9 cellular contexts compared by ENCODE assay signal in the genomic region with DNA sequence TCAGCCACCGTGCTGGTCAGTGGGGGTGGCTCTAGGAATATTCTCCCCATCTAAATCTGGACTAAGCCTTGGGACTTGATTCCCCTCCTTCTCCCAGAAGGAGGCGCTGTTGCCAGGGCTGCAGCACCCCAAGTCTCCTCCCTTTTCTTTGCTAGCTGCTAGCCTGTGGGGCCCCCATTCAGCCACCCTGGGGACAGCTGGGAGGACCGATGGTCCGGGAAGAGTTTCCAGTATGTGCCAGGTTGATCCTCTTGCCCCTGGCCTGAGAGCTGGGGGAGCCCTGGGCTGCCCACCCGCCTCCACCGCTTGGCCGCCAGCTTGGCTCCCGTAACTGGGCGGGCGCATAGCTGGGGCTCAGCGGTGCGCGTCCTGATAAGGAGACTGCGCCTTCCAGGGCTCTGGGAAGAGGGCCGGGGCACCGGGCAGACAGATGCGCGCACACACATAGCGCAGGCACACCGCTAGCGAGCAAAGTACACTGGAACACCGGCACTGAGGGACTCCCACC. TPM values are rescaled to one million over a fixed set of nuclear protein-coding genes. Genes with fewer than 3 reads are reported as not detected.
DNase-seq lines count a peak whose midpoint lies in the region; ATAC-seq and TF ChIP-seq lines count a peak whose summit lies in the region.
"Had no signal": no experiment of that assay in that cellular context is flagged by ENCODE, and none has a peak within 500 bp of the region (broad histone marks: within the 10 kb centered on the region; RNA-seq: fewer than 3 reads in every experiment).

No MANE protein-coding gene starts in this region.

- no peak overlapping the region for H3K27ac Mint-ChIP-seq in WTC11

- H3K4me2 ChIP-seq in GM23248 (ENCODE audit: unreplicated experiment): peak overlapping the region; percentile 80
- H3K4me2 ChIP-seq in hepatocyte: peak overlapping the region; percentile 85

- H3F3A ChIP-seq in GM23248 (ENCODE audit: insufficient read depth): 0 out of 2 replicates have a peak, but pooled peaks cover 26% of the 10 kb centered on the region

- peaks cover 38% of the 10 kb centered on the region for H3K4me1 ChIP-seq in GM23248 (ENCODE audit: insufficient read depth)
- peaks cover 48% of the 10 kb centered on the region for H3K4me1 ChIP-seq in hepatocyte (ENCODE audit: insufficient read depth)
- H3K4me1 ChIP-seq in subcutaneous abdominal adipose tissue (ENCODE audit: control insufficient read depth in 5 of 5, insufficient read depth in 5 of 5, low read length in 5 of 5): peaks cover 3 to 75% (median 73%) of the 10 kb centered on the region in 5 donors

- in situ Hi-C loops in GM23248 (cut with MboI): no loop called here

- H4K20me1 ChIP-seq in GM23248 (ENCODE audit: insufficient read depth): no peaks in the 10 kb centered on the region
- peaks cover 54% of the 10 kb centered on the region for H4K20me1 ChIP-seq in hepatocyte (ENCODE audit: insufficient read depth, poor library complexity, severe bottlenecking)

- H3K9me3 ChIP-seq in GM23248 (ENCODE audit: low read depth): no peaks in the 10 kb centered on the region
- no peaks in the 10 kb centered on the region for H3K9me3 ChIP-seq in hepatocyte (ENCODE audit: low read depth)
- no peaks in the 10 kb centered on the region for H3K9me3 ChIP-seq in subcutaneous abdominal adipose tissue (ENCODE audit: control insufficient read depth in 5 of 5, low read length in 5 of 5)

- no peaks in the 10 kb centered on the region for H3K9me3 Mint-ChIP-seq in WTC11
- H3K9me3 Mint-ChIP-seq in activated T-cell treated with anti-CD3 and anti-CD28 coated beads, Interleukin-2, amount 50 U/mL, for 4 hours: no peaks in the 10 kb centered on the region

- H3K27ac ChIP-seq in GM23248: peak overlapping the region; percentile 70
- peak overlapping the region; percentile 88 for H3K27ac ChIP-seq in hepatocyte
- peak overlapping the region; percentile 74 for H3K27ac ChIP-seq in subcutaneous abdominal adipose tissue (ENCODE audit: low read depth, low read length)
- no peak overlapping the region for H3K27ac ChIP-seq in substantia nigra (ENCODE audit: low read depth, low read length, poor library complexity, severe bottlenecking)

- H3K36me3 ChIP-seq in GM23248 (ENCODE audit: low read depth) (no peaks in the 10 kb centered on the region), hepatocyte (replicated peaks; ENCODE audit: insufficient read depth, low read depth) (no peaks in the 10 kb centered on the region), subcutaneous abdominal adipose tissue (ENCODE audit: control insufficient read depth in 5 of 5, insufficient read depth in 5 of 5, low read length in 5 of 5) (peaks cover 0 to 3% (median 0%) of the 10 kb centered on the region in 5 donors)

- POLR2A ChIA-PET in WTC11 (lab: Charles Lee): interaction anchor here (1.4 kb wide), 1 partner anchor 43 kb away, joined by 4 read pairs; no protein-coding TSS in a partner anchor

- ATAC-seq in WTC11 (no peak), HG02973 (IDR thresholded peaks at IDR 0.05; ENCODE audit: unreplicated experiment) (no peak)
- no peak for ATAC-seq in activated T-cell treated with anti-CD3 and anti-CD28 coated beads, Interleukin-2, amount 50 U/mL, for 4 hours

- CTCF ChIA-PET in WTC11 (lab: Charles Lee): interaction anchor here (0.7 to 8.2 kb wide), 23 partner anchors 8 to 148 kb away, joined by 3 to 87 read pairs (median 7); a partner anchor contains a TSS

- peaks cover 24% of the 10 kb centered on the region for H3K27me3 Mint-ChIP-seq in WTC11 (ENCODE audit: low read depth)
- H3K27me3 Mint-ChIP-seq in activated T-cell treated with anti-CD3 and anti-CD28 coated beads, Interleukin-2, amount 50 U/mL, for 4 hours (ENCODE audit: low read depth): peaks cover 23% of the 10 kb centered on the region

- TF ChIP-seq CTCF in WTC11 (IDR thresholded peaks at IDR 0.05) (0 out of 2 replicates have a peak, but pooled peaks have one; percentile 36), hepatocyte (IDR thresholded peaks at IDR 0.05; ENCODE audit: poor library complexity) (peak; percentile 51)

- H3K36me3 Mint-ChIP-seq in WTC11: no peaks in the 10 kb centered on the region; the same call in 1 of the 2 replicates
- H3K36me3 Mint-ChIP-seq in activated T-cell treated with anti-CD3 and anti-CD28 coated beads, Interleukin-2, amount 50 U/mL, for 4 hours (ENCODE audit: insufficient read depth): no peaks in the 10 kb centered on the region

- H3K4me3 ChIP-seq in GM23248 (peak overlapping the region; percentile 81), hepatocyte (peak overlapping the region; percentile 9), subcutaneous abdominal adipose tissue (ENCODE audit: low read depth in 1 of 5, low read length in 5 of 5) (peak overlapping the region; percentile 84 to 90 (median 86))

- 75 to 82% methylated on average over 19 to 22 of the region's 22 CpGs for WGBS in GM23248 (ENCODE audit: low coverage in 1 of 2, low lambda C conversion rate in 2 of 2, missing lambda C conversion rate in 2 of 2), 2 experiments
- 49% methylated on average over 22 of the region's 22 CpGs for WGBS in hepatocyte (ENCODE audit: low lambda C conversion rate, missing lambda C conversion rate)

- no peaks in the 10 kb centered on the region for H3K9me2 ChIP-seq in GM23248 (ENCODE audit: insufficient read depth)
- no peaks in the 10 kb centered on the region for H3K9me2 ChIP-seq in hepatocyte (replicated peaks; ENCODE audit: insufficient read depth)

- H3K9ac ChIP-seq in GM23248 (peak overlapping the region; percentile 76), subcutaneous abdominal adipose tissue (ENCODE audit: low read length in 5 of 5) (peak overlapping the region in 2 of 5 donors; percentile 62 to 71)

- DNase-seq in GM23248 (peak; percentile 59), WTC11 (ENCODE audit: low spot score) (peak; percentile 42), hepatocyte (ENCODE audit: low spot score) (peak; percentile 65), substantia nigra (lab: John Stamatoyannopoulos, UW) (no peak)
- DNase-seq in activated T-cell treated with anti-CD3 and anti-CD28 coated beads, Interleukin-2, amount 50 U/mL, for 4 hours: no peak
- DNase-seq in activated CD8-positive, alpha-beta memory T cell treated with anti-CD3 and anti-CD28 coated beads for 24 hours: no peak
- DNase-seq: NCI-H1105 had no signal

- no peak overlapping the region for H2AFZ ChIP-seq in GM23248
- H2AFZ ChIP-seq in hepatocyte: no peak overlapping the region

- peaks cover 34% of the 10 kb centered on the region for H3K4me1 Mint-ChIP-seq in WTC11
- H3K4me1 Mint-ChIP-seq in activated T-cell treated with anti-CD3 and anti-CD28 coated beads, Interleukin-2, amount 50 U/mL, for 4 hours (ENCODE audit: low read depth): peaks cover 7% of the 10 kb centered on the region

- H3K4me3 Mint-ChIP-seq in WTC11: no peak overlapping the region
- no peak overlapping the region for H3K4me3 Mint-ChIP-seq in activated T-cell treated with anti-CD3 and anti-CD28 coated beads, Interleukin-2, amount 50 U/mL, for 4 hours

- peaks cover 90% of the 10 kb centered on the region for H3K79me2 ChIP-seq in GM23248 (ENCODE audit: insufficient read depth)
- H3K79me2 ChIP-seq in hepatocyte: peaks cover 87% of the 10 kb centered on the region

- H3K27me3 ChIP-seq in GM23248 (replicated peaks; ENCODE audit: insufficient read depth): no peaks in the 10 kb centered on the region
- no peaks in the 10 kb centered on the region for H3K27me3 ChIP-seq in hepatocyte
- no peaks in the 10 kb centered on the region for H3K27me3 ChIP-seq in subcutaneous abdominal adipose tissue (ENCODE audit: control insufficient read depth in 5 of 5, insufficient read depth in 4 of 5, low read length in 5 of 5)

TF ChIP-seq in WTC11, 78 proteins besides CTCF, POLR2A, EP300 and RAD21 (continues in another document):
- no peak for TF ChIP-seq ZNF317 (CRISPR knock-in tag; IDR thresholded peaks at IDR 0.05; ENCODE audit: borderline replicate concordance, low read depth)
- TF ChIP-seq NR1H2 (CRISPR knock-in tag; IDR thresholded peaks at IDR 0.05): no peak
- TF ChIP-seq, protein P1, sequence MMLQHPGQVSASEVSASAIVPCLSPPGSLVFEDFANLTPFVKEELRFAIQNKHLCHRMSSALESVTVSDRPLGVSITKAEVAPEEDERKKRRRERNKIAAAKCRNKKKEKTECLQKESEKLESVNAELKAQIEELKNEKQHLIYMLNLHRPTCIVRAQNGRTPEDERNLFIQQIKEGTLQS (CRISPR knock-in tag; conservative IDR thresholded peaks at IDR 0.05): no peak
- no peak for TF ChIP-seq FOXJ3 (CRISPR knock-in tag; IDR thresholded peaks at IDR 0.05; ENCODE audit: borderline replicate concordance)
- TF ChIP-seq, protein P2, sequence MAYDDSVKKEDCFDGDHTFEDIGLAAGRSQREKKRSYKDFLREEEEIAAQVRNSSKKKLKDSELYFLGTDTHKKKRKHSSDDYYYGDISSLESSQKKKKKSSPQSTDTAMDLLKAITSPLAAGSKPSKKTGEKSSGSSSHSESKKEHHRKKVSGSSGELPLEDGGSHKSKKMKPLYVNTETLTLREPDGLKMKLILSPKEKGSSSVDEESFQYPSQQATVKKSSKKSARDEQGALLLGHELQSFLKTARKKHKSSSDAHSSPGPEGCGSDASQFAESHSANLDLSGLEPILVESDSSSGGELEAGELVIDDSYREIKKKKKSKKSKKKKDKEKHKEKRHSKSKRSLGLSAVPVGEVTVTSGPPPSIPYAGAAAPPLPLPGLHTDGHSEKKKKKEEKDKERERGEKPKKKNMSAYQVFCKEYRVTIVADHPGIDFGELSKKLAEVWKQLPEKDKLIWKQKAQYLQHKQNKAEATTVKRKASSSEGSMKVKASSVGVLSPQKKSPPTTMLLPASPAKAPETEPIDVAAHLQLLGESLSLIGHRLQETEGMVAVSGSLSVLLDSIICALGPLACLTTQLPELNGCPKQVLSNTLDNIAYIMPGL (CRISPR knock-in tag; IDR thresholded peaks at IDR 0.05): no peak
- TF ChIP-seq KAT7 (CRISPR knock-in tag; IDR thresholded peaks at IDR 0.05; ENCODE audit: borderline replicate concordance): no peak
- no peak for TF ChIP-seq FOXK1 (CRISPR knock-in tag; IDR thresholded peaks at IDR 0.05)
- TF ChIP-seq, protein P3, sequence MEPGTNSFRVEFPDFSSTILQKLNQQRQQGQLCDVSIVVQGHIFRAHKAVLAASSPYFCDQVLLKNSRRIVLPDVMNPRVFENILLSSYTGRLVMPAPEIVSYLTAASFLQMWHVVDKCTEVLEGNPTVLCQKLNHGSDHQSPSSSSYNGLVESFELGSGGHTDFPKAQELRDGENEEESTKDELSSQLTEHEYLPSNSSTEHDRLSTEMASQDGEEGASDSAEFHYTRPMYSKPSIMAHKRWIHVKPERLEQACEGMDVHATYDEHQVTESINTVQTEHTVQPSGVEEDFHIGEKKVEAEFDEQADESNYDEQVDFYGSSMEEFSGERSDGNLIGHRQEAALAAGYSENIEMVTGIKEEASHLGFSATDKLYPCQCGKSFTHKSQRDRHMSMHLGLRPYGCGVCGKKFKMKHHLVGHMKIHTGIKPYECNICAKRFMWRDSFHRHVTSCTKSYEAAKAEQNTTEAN (CRISPR knock-in tag; IDR thresholded peaks at IDR 0.05): no peak
- TF ChIP-seq NR2C2 (CRISPR knock-in tag; IDR thresholded peaks at IDR 0.05): no peak

RNA-seq across cellular contexts. Expression of a gene that starts 4.2 kb away (rescaled TPM):
- total RNA-seq in GM23248 (2014; rRNA removed; shearing (Covaris generic)): 24.0 and 32.9 TPM in 2 replicates
- polyA plus RNA-seq in GM23248 (2016; fragmentation: Nextera tagmentation; extraction: Ambion mirVana) (3.5 and 3.6 TPM in 2 replicates), hepatocyte (24.2 and 26.6 TPM in 2 replicates)
- total RNA-seq in WTC11 (2021) (9.2 to 13.9 TPM (median 10.4 TPM) in 3 replicates), hepatocyte (26.4 and 35.4 TPM in 2 replicates)
- under 1 TPM; 0.05 to 0.25 (median 0.08) TPM for total RNA-seq in activated T-cell treated with anti-CD3 and anti-CD28 coated beads, Interleukin-2, amount 50 U/mL, for 4 hours

Comparison
In these comparisons a context has a peak if more than half of its experiments do, and no peak if none do; other contexts are left out.
1. DNase-seq: peak in GM23248 (single experiment), WTC11 (single experiment) and hepatocyte (single experiment); none in activated T-cell treated with anti-CD3 and anti-CD28 coated beads, Interleukin-2, amount 50 U/mL, for 4 hours (single experiment), substantia nigra (0 of 49) and activated CD8-positive, alpha-beta memory T cell treated with anti-CD3 and anti-CD28 coated beads for 24 hours (single experiment).
2. H3K4me3 ChIP-seq: peak in every context shown above with its lines; median percentile 86 in subcutaneous abdominal adipose tissue; 81 in GM23248; 9 in hepatocyte.